Comparison of ENCODE assay signal across 12 cellular contexts in the genomic region with DNA sequence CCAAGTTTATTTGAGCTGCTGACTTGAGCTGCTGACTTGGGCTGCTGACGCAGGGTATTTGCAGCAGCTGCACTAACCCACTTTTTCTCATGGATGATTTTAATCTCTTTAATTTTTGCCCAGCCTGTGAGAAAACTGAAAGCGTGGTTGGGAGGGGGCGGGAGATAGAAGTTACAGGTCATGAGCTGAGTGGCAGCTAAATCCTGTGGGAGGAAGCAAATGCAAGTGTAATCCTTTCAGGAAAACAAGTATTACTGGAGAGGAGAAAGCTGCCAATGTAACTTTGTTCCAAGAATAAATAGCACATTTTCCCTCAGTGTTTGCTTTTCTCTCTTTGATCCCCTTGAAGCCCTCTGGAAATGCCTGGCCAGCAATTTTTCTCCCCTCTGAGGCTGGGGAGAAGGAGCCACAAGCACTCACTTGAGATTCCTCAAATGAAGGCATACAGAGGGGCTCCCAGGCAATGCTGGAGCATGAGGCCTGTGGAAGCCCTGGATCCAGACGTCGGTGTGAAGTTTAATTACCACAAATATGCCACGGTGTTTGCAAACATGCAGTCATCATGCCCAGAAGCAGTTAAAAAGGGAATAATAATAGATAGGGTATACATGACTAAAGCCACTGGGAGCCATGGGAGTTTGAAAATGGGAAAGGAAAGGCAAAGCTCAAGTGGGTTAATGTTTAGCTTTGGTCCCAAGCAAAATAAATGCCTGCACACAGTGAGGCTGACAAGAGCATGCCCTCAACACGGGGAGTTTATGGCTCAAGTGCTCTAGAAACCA. TPM values are rescaled to one million over a fixed set of nuclear protein-coding genes. Genes with fewer than 3 reads are reported as not detected.
A peak's percentile ranks its signal among the peaks of the same experiment; 100 is the strongest.
DNase-seq lines count a peak whose midpoint lies in the region; ATAC-seq, FAIRE-seq and TF ChIP-seq lines count a peak whose summit lies in the region.
"Had no signal": no experiment of that assay in that cellular context is flagged by ENCODE, and none has a peak within 500 bp of the region (broad histone marks: within the 10 kb centered on the region; RNA-seq: fewer than 3 reads in every experiment).

No MANE protein-coding gene starts in this region.

- TF ChIP-seq CTCF in hepatocyte (IDR thresholded peaks at IDR 0.05; ENCODE audit: poor library complexity) = no peak

- H3K27me3 ChIP-seq in SJCRH30 = peaks cover 6% of the 10 kb centered on the region; the same call in 1 of the 2 replicates
- H3K27me3 ChIP-seq in hepatocyte = no peaks in the 10 kb centered on the region
- H3K27me3 ChIP-seq in effector memory CD4-positive, alpha-beta T cell (replicated peaks; ENCODE audit: control insufficient read depth, insufficient read depth, low read length, poor library complexity, severe bottlenecking) = no peaks in the 10 kb centered on the region

- H2AFZ ChIP-seq in hepatocyte = peak overlapping the region; percentile 38

- H3K4me2 ChIP-seq in hepatocyte = peak overlapping the region; percentile 63

- no peak for TF ChIP-seq POLR2A in H54 (IDR thresholded peaks at IDR 0.05; ENCODE audit: low read depth, low read length)

- no peak overlapping the region for H3K27ac ChIP-seq in SJCRH30
- peak overlapping the region; percentile 84 for H3K27ac ChIP-seq in hepatocyte
- no peak overlapping the region for H3K27ac ChIP-seq in effector memory CD4-positive, alpha-beta T cell (ENCODE audit: insufficient read depth, low read length, poor library complexity, severe bottlenecking)

- WGBS in hepatocyte (ENCODE audit: low lambda C conversion rate, missing lambda C conversion rate) = 38% methylated on average over 7 of the region's 7 CpGs

- no peaks in the 10 kb centered on the region for H4K20me1 ChIP-seq in hepatocyte (ENCODE audit: insufficient read depth, poor library complexity, severe bottlenecking)

- H3K36me3 ChIP-seq in SJCRH30 (no peaks in the 10 kb centered on the region), hepatocyte (replicated peaks; ENCODE audit: insufficient read depth, low read depth) (no peaks in the 10 kb centered on the region)
- H3K36me3 ChIP-seq in effector memory CD4-positive, alpha-beta T cell (ENCODE audit: control insufficient read depth, insufficient read depth, low read length) = no peaks in the 10 kb centered on the region

- peaks cover 16% of the 10 kb centered on the region for H3K4me1 ChIP-seq in SJCRH30
- peaks cover 33% of the 10 kb centered on the region for H3K4me1 ChIP-seq in hepatocyte (ENCODE audit: insufficient read depth)
- H3K4me1 ChIP-seq in effector memory CD4-positive, alpha-beta T cell (ENCODE audit: control insufficient read depth, insufficient read depth, low read length, poor library complexity, severe bottlenecking) = no peaks in the 10 kb centered on the region

- H3K4me3 ChIP-seq in SJCRH30 = no peak overlapping the region
- no peak overlapping the region for H3K4me3 ChIP-seq in hepatocyte
- no peak overlapping the region for H3K4me3 ChIP-seq in effector memory CD4-positive, alpha-beta T cell (ENCODE audit: insufficient read depth, low read depth, low read length, poor library complexity, severe bottlenecking)
- H3K4me3 ChIP-seq: skin epidermis had no signal

- DNase-seq in DMS79 treated with DMSO at 0.1 percent for 48 hours (lab: John Stamatoyannopoulos, UW) = peak; percentile 99
- peak; percentile 50 to 83 for DNase-seq in SJCRH30
- DNase-seq in hepatocyte (ENCODE audit: low spot score) = peak; percentile 51
- DNase-seq in putamen (ENCODE audit: low spot score) = peak; percentile 81
- DNase-seq in H54 (ENCODE audit: insufficient read length, low spot score) = no peak
- DNase-seq in effector memory CD4-positive, alpha-beta T cell = no peak
- DNase-seq in activated naive CD4-positive, alpha-beta T cell treated with Interleukin-2 at 50 U/mL for 16 hours = no peak
- DNase-seq: T-cell had no signal

- H3K79me2 ChIP-seq in hepatocyte = no peaks in the 10 kb centered on the region

- no peaks in the 10 kb centered on the region for H3K9me2 ChIP-seq in hepatocyte (replicated peaks; ENCODE audit: insufficient read depth)

- no peaks in the 10 kb centered on the region for H3K9me3 ChIP-seq in SJCRH30 (replicated peaks)
- no peaks in the 10 kb centered on the region for H3K9me3 ChIP-seq in hepatocyte (ENCODE audit: low read depth)
- H3K9me3 ChIP-seq in effector memory CD4-positive, alpha-beta T cell (ENCODE audit: control insufficient read depth, low read length) = no peaks in the 10 kb centered on the region

- no peak for ATAC-seq in GM18909 (IDR thresholded peaks at IDR 0.05; ENCODE audit: poor library complexity, unreplicated experiment)
- ATAC-seq: T-cell had no signal

- FAIRE-seq in H54 (lab: Jason Lieb, UNC) = no peak
- FAIRE-seq: colon had no signal

RNA-seq across cellular contexts. Expression of a gene that starts 10.4 kb away (rescaled TPM):
- total RNA-seq in SJCRH30 (2014; rRNA removed; shearing (Covaris generic)) = not detected in 2 replicates
- 30.8 and 36.2 TPM in 2 replicates for total RNA-seq in hepatocyte
- polyA plus RNA-seq in hepatocyte = 15.3 and 17.2 TPM in 2 replicates
- total RNA-seq: HT-29 had no signal

Comparison
In these comparisons a context has a peak if more than half of its experiments do, and no peak if none do; other contexts are left out.
1. DNase-seq: peak in DMS79 treated with DMSO at 0.1 percent for 48 hours (single experiment), SJCRH30 (2 of 2), hepatocyte (single experiment) and putamen (single experiment); none in H54 (single experiment), effector memory CD4-positive, alpha-beta T cell (0 of 3) and activated naive CD4-positive, alpha-beta T cell treated with Interleukin-2 at 50 U/mL for 16 hours (single experiment).
2. RNA of a gene that starts 10.4 kb away (total RNA-seq): 30.8 to 36.2 TPM in hepatocyte; not detected in SJCRH30; every median in the first group is over 10 times any median in the second.